ENCODE assay signal across 1 cellular context in genomic region chr20:62796699-62797491, GRCh38.
TF ChIP-seq lines count a peak whose summit lies in the region.

No MANE protein-coding gene starts in this region.

TF ChIP-seq in HEK293, 187 proteins besides CTCF, POLR2A, EP300 and RAD21 (continued from another document):
- TF ChIP-seq KLF17 (tag by site-specific recombination; IDR thresholded peaks at IDR 0.05), result no peak; the same call in 1 of the 2 replicates
- no peak for TF ChIP-seq ZNF530 (tag by site-specific recombination; IDR thresholded peaks at IDR 0.05; ENCODE audit: low read depth)
- no peak for TF ChIP-seq ZNF664 (tag by site-specific recombination; IDR thresholded peaks at IDR 0.05)
- TF ChIP-seq ZNF2 (tag by site-specific recombination; IDR thresholded peaks at IDR 0.05), result no peak
- TF ChIP-seq ZNF501 (tag by site-specific recombination; IDR thresholded peaks at IDR 0.05), result no peak
- TF ChIP-seq OVOL3 (tag by site-specific recombination; IDR thresholded peaks at IDR 0.05), result no peak
- peak; percentile 77 for TF ChIP-seq ZNF18 (tag by site-specific recombination; IDR thresholded peaks at IDR 0.05)
- no peak for TF ChIP-seq ZFP37 (tag by site-specific recombination; IDR thresholded peaks at IDR 0.05)
- TF ChIP-seq ZNF488 (tag by site-specific recombination; IDR thresholded peaks at IDR 0.05), result no peak
- TF ChIP-seq SALL2 (tag by site-specific recombination; IDR thresholded peaks at IDR 0.05; ENCODE audit: borderline replicate concordance), result no peak
- no peak for TF ChIP-seq FEZF1 (tag by site-specific recombination; IDR thresholded peaks at IDR 0.05)
